Comparison of ENCODE assay signal across 3 cellular contexts in genomic region chr7:45034710-45035109, GRCh38. TPM values are rescaled to one million over a fixed set of nuclear protein-coding genes. Genes with fewer than 3 reads are reported as not detected.
"Had no signal": no experiment of that assay in that cellular context is flagged by ENCODE, and none has a peak within 500 bp of the region (broad histone marks: within the 10 kb centered on the region; RNA-seq: fewer than 3 reads in every experiment).

No MANE protein-coding gene starts in this region.

RNA-seq across cellular contexts. Expression of gene NACAD, which starts 54.1 kb away (rescaled TPM):
- total RNA-seq: OCI-LY7; T-helper 1 cell treated with Interleukin-12 subunit alpha and Interleukin-12 subunit beta and Interleukin-4 antibody, amounts not matched to agents 30 ng/mL and 1 ng/mL, for 36 hours had no signal

RNA-seq across cellular contexts. Expression of gene MYO1G, which starts 55.9 kb away (rescaled TPM):
- total RNA-seq: RPMI7951 had no signal
